ENCODE assay signal across 14 cellular contexts in the genomic region with DNA sequence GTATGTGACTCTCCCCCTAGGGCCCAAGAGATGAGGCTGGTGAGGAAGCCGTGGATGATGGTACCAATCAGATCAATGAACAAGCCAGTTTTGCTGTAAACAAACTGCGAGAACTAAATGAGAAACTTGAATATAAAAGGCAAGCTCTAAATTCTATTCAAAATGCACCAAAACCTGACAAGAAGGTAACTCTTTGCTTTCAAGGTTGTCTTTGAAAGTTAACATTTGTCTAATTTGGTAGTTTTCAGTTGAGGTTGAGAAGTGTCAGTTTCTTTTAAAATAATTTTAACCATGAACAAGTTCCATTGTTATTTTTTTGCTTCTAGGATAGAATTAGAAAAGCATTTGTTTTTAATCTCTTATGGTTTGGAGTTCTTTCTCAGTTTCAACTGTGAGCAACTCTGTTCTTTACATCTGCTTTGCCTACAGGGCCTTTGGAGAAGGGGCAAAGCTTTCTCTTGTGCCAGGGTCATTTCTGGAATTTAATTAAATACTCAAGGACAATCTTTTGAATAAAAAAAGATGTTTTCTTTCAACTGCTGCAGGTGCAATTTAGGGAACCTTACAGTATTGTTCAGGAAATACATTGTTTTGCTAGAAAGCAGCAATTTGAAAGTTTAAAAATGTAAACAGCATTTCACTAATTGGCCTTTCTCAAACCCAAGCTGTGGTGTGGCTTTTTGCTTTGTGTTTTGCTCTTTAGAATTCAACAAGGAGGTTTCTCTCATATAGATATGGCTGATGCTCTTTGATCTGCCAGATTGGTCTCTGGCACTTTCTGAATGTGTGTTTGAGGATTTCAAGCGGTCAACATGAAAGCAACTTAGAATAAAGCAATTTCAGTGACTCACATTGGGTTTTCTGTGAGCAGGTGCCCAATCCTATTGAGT.
DNase-seq lines count a peak whose midpoint lies in the region; ATAC-seq, FAIRE-seq and TF ChIP-seq lines count a peak whose summit lies in the region.
"Had no signal": no experiment of that assay in that cellular context is flagged by ENCODE, and none has a peak within 500 bp of the region (broad histone marks: within the 10 kb centered on the region; RNA-seq: fewer than 3 reads in every experiment).

No MANE protein-coding gene starts in this region.

- no peak overlapping the region for H3K27ac ChIP-seq in endodermal cell (ENCODE audit: low read depth, low read length)
- H3K27ac ChIP-seq: epithelial cell of prostate had no signal

- no peaks in the 10 kb centered on the region for H3K27me3 ChIP-seq in endodermal cell (ENCODE audit: control insufficient read depth, insufficient read depth, low read length, poor library complexity, severe bottlenecking)

- FAIRE-seq in GM19239 (lab: Jason Lieb, UNC) = peak; percentile 90

- no peak overlapping the region for H3K4me3 Mint-ChIP-seq in endodermal cell
- H3K4me3 Mint-ChIP-seq: naive thymus-derived CD8-positive, alpha-beta T cell had no signal

- H3K9me3 ChIP-seq in endodermal cell (ENCODE audit: control insufficient read depth, low read length) = peaks cover 38% of the 10 kb centered on the region

- no peaks in the 10 kb centered on the region for H3K4me1 Mint-ChIP-seq in endodermal cell

- peaks cover 28% of the 10 kb centered on the region for H3K9me3 Mint-ChIP-seq in endodermal cell
- H3K9me3 Mint-ChIP-seq: naive thymus-derived CD8-positive, alpha-beta T cell had no signal

- no peaks in the 10 kb centered on the region for H3K27me3 Mint-ChIP-seq in endodermal cell (ENCODE audit: insufficient read depth)
- H3K27me3 Mint-ChIP-seq: naive thymus-derived CD8-positive, alpha-beta T cell had no signal

- H3K4me3 ChIP-seq in endodermal cell (ENCODE audit: low read length) = no peak overlapping the region

- WGBS in endodermal cell (ENCODE audit: insufficient coverage in 1 of 2, insufficient read length in 1 of 2), 2 experiments = 94 to 96% methylated on average over 3 of the region's 3 CpGs

- ATAC-seq in HG02610 (IDR thresholded peaks at IDR 0.05; ENCODE audit: unreplicated experiment) (peak; percentile 96), HG03439 (IDR thresholded peaks at IDR 0.05; ENCODE audit: unreplicated experiment) (peak; percentile 82)
- ATAC-seq: naive thymus-derived CD8-positive, alpha-beta T cell had no signal

- DNase-seq in GM10266 (ENCODE audit: extremely low spot score) (peak; percentile 43), GM19239 (ENCODE audit: insufficient read length, low spot score) (no peak), NCI-H69 (lab: John Stamatoyannopoulos, UW) (no peak), endodermal cell (no peak), T1000 (lab: John Stamatoyannopoulos, UW) (no peak)
- no peak for DNase-seq in stimulated activated CD4-positive, alpha-beta T cell treated with anti-CD3 and anti-CD28 coated beads, Interleukin-4, amount 100 ng/mL, for 24 hours
- DNase-seq: activated CD4-positive, alpha-beta T cell treated with anti-CD3 and anti-CD28 coated beads, Interleukin-2, amount 50 U/mL, for 48 hours; aorta; IMR-90; naive thymus-derived CD8-positive, alpha-beta T cell; stimulated activated CD4-positive, alpha-beta T cell treated with anti-CD3 and anti-CD28 coated beads, Interleukin-15, amount 100 ng/mL, for 24 hours had no signal

- TF ChIP-seq CTCF in GM10266 (IDR thresholded peaks at IDR 0.05; ENCODE audit: control insufficient read depth, insufficient read depth, low read depth, missing control alignments) = no peak
- no peak for TF ChIP-seq CTCF in endodermal cell (conservative IDR thresholded peaks at IDR 0.05)

- H3K36me3 Mint-ChIP-seq in endodermal cell (ENCODE audit: low read depth) = peaks cover 67% of the 10 kb centered on the region

- no peak overlapping the region for H3K27ac Mint-ChIP-seq in endodermal cell
- H3K27ac Mint-ChIP-seq: naive thymus-derived CD8-positive, alpha-beta T cell had no signal

- no peak overlapping the region for H3K9ac ChIP-seq in endodermal cell (ENCODE audit: extremely low read depth, low read length, poor library complexity, severe bottlenecking)

- no peaks in the 10 kb centered on the region for H3K4me1 ChIP-seq in endodermal cell (ENCODE audit: control insufficient read depth, insufficient read depth, low read length)

- H3K36me3 ChIP-seq in endodermal cell (ENCODE audit: control insufficient read depth, insufficient read depth, low read length) = peaks cover 60% of the 10 kb centered on the region
